In genomic region chr10:35542303-35542702, GRCh38 we compare ENCODE assay signal across 20 cellular contexts.
A peak's percentile ranks its signal among the peaks of the same experiment; 100 is the strongest.
DNase-seq lines count a peak whose midpoint lies in the region; ATAC-seq and FAIRE-seq lines count a peak whose summit lies in the region.
"Had no signal": no experiment of that assay in that cellular context is flagged by ENCODE, and none has a peak within 500 bp of the region (broad histone marks: within the 10 kb centered on the region; RNA-seq: fewer than 3 reads in every experiment).

No MANE protein-coding gene starts in this region.

- ATAC-seq in GM21447 (IDR thresholded peaks at IDR 0.05; ENCODE audit: unreplicated experiment), result no peak
- ATAC-seq: PC-3 had no signal

- no peaks in the 10 kb centered on the region for H3K9me3 Mint-ChIP-seq in activated naive CD4-positive, alpha-beta T cell treated with anti-CD3 and anti-CD28 coated beads, Interleukin-2, amount 50 U/mL, for 24 hours
- peaks cover 2% of the 10 kb centered on the region for H3K9me3 Mint-ChIP-seq in activated naive CD8-positive, alpha-beta T cell treated with anti-CD3 and anti-CD28 coated beads for 36 hours

- peaks cover 32% of the 10 kb centered on the region for H3K36me3 Mint-ChIP-seq in activated naive CD4-positive, alpha-beta T cell treated with anti-CD3 and anti-CD28 coated beads, Interleukin-2, amount 50 U/mL, for 24 hours
- H3K36me3 Mint-ChIP-seq in activated naive CD8-positive, alpha-beta T cell treated with anti-CD3 and anti-CD28 coated beads for 36 hours, result peaks cover 39% of the 10 kb centered on the region

- peaks cover 34% of the 10 kb centered on the region for H3K4me1 Mint-ChIP-seq in activated naive CD4-positive, alpha-beta T cell treated with anti-CD3 and anti-CD28 coated beads, Interleukin-2, amount 50 U/mL, for 24 hours
- H3K4me1 Mint-ChIP-seq in activated naive CD8-positive, alpha-beta T cell treated with anti-CD3 and anti-CD28 coated beads for 36 hours, result peaks cover 20% of the 10 kb centered on the region

- H3K4me3 Mint-ChIP-seq in activated naive CD4-positive, alpha-beta T cell treated with anti-CD3 and anti-CD28 coated beads, Interleukin-2, amount 50 U/mL, for 24 hours, result no peak overlapping the region
- no peak overlapping the region for H3K4me3 Mint-ChIP-seq in activated naive CD8-positive, alpha-beta T cell treated with anti-CD3 and anti-CD28 coated beads for 36 hours
- H3K4me3 Mint-ChIP-seq: CD14-positive monocyte, IgD-negative memory B cell had no signal

- DNase-seq in activated CD4-positive, alpha-beta T cell treated with anti-CD3 and anti-CD28 coated beads for 48 hours, result peak; percentile 9
- no peak for DNase-seq in activated CD4-positive, alpha-beta T cell treated with anti-CD3 and anti-CD28 coated beads, Interleukin-2, amount 50 U/mL, for 4 hours
- DNase-seq in activated naive CD4-positive, alpha-beta T cell treated with Interleukin-2 at 50 U/mL for 16 hours, result no peak
- DNase-seq in activated naive CD8-positive, alpha-beta T cell treated with anti-CD3 and anti-CD28 coated beads for 36 hours, result no peak
- DNase-seq in urothelium cell line (ENCODE audit: low spot score) (no peak), GF-D8 (lab: John Stamatoyannopoulos, UW) (no peak)
- DNase-seq: 8988T, DMS79, Karpas-422, NCI-H1417 treated with DMSO at 0.1 percent for 48 hours, NCI-H187 treated with DMSO at 0.1 percent for 48 hours, NCI-H345, NCI-H526, PC-3 had no signal

- no peaks in the 10 kb centered on the region for H3K27me3 Mint-ChIP-seq in activated naive CD4-positive, alpha-beta T cell treated with anti-CD3 and anti-CD28 coated beads, Interleukin-2, amount 50 U/mL, for 24 hours
- H3K27me3 Mint-ChIP-seq in activated naive CD8-positive, alpha-beta T cell treated with anti-CD3 and anti-CD28 coated beads for 36 hours, result no peaks in the 10 kb centered on the region
- H3K27me3 Mint-ChIP-seq: IgD-negative memory B cell had no signal

- H3K27ac Mint-ChIP-seq in activated naive CD4-positive, alpha-beta T cell treated with anti-CD3 and anti-CD28 coated beads, Interleukin-2, amount 50 U/mL, for 24 hours, result peak overlapping the region; percentile 59
- H3K27ac Mint-ChIP-seq in activated naive CD8-positive, alpha-beta T cell treated with anti-CD3 and anti-CD28 coated beads for 36 hours, result peak overlapping the region; percentile 75
- H3K27ac Mint-ChIP-seq: IgD-negative memory B cell had no signal

- FAIRE-seq in urothelium cell line (lab: Jason Lieb, UNC), result peak; percentile 9
- FAIRE-seq: H1, HTR-8/SVneo had no signal
